In the genomic region with DNA sequence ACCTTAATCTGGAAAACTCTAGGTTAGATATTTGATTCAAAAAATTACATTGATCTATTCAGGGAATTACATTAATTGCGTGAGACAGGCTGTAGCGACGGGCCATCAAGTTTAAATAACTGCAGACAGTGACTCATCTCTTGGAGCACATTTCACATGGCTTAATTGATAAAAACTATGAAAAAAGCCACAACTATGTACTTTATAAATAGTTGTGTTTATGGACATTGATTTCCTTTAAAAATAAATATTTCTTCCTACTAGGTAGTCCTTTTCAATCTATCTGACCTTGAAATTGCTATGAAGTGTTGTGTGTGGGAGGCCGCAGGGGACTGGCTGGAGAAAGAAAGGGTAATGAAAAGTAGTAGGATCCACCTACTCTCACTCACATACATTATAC, we compare ENCODE assay signal across 20 cellular contexts.
A peak's percentile ranks its signal among the peaks of the same experiment; 100 is the strongest.
DNase-seq lines count a peak whose midpoint lies in the region; ATAC-seq and TF ChIP-seq lines count a peak whose summit lies in the region.
"Had no signal": no experiment of that assay in that cellular context is flagged by ENCODE, and none has a peak within 500 bp of the region (broad histone marks: within the 10 kb centered on the region; RNA-seq: fewer than 3 reads in every experiment).

No MANE protein-coding gene starts in this region.

- no peaks in the 10 kb centered on the region for H3K36me3 ChIP-seq in mammary epithelial cell (ENCODE audit: insufficient read depth, low read length)

- TF ChIP-seq CTCF in MCF 10A (IDR thresholded peaks at IDR 0.05; ENCODE audit: unreplicated experiment) (no peak), mammary epithelial cell (conservative IDR thresholded peaks at IDR 0.05 in 1 of 2, IDR thresholded peaks at IDR 0.05 in 1 of 2; ENCODE audit: extremely low read depth in 1 of 2, insufficient read depth in 1 of 2, low read depth in 1 of 2, low read length in 2 of 2) (no peak), glutamatergic neuron (IDR thresholded peaks at IDR 0.05; ENCODE audit: partially characterized antibody, unreplicated experiment) (no peak)

- POLR2A ChIA-PET in MCF 10A (lab: Yijun Ruan, JAX), result interaction anchor here (0.7 kb wide), 1 partner anchor 184 kb away, joined by 3 read pairs; no protein-coding TSS in a partner anchor

- H3K27me3 ChIP-seq in mammary epithelial cell (ENCODE audit: insufficient read depth, low read length), result no peaks in the 10 kb centered on the region

- H3K27ac Mint-ChIP-seq in MCF 10A (ENCODE audit: low read depth, unreplicated experiment), result no peak overlapping the region
- no peak overlapping the region for H3K27ac Mint-ChIP-seq in glutamatergic neuron (ENCODE audit: unreplicated experiment)
- H3K27ac Mint-ChIP-seq: activated CD4-positive, alpha-beta T cell treated with anti-CD3 and anti-CD28 coated beads, Interleukin-2, amount 10 ng/mL, durations not matched to agents 7 days and 5 days; endodermal cell; nephron; type B pancreatic cell had no signal

- WGBS in mammary epithelial cell (ENCODE audit: low coverage, missing lambda C conversion rate), result 89% methylated on average over 4 of the region's 4 CpGs

- H3K9me3 Mint-ChIP-seq in MCF 10A (ENCODE audit: unreplicated experiment) (no peaks in the 10 kb centered on the region), glutamatergic neuron (ENCODE audit: unreplicated experiment) (peaks cover 1% of the 10 kb centered on the region)
- H3K9me3 Mint-ChIP-seq: endodermal cell, nephron, type B pancreatic cell had no signal

- no peak overlapping the region for H3K4me2 ChIP-seq in mammary epithelial cell (ENCODE audit: insufficient read depth, low read depth, low read length)

- no peaks in the 10 kb centered on the region for H3K27me3 Mint-ChIP-seq in MCF 10A (ENCODE audit: insufficient read depth, unreplicated experiment)
- H3K27me3 Mint-ChIP-seq in glutamatergic neuron (ENCODE audit: unreplicated experiment), result peaks cover 3% of the 10 kb centered on the region
- H3K27me3 Mint-ChIP-seq: type B pancreatic cell had no signal

- CTCF ChIA-PET in MCF 10A (lab: Yijun Ruan, JAX) (no interaction called here), mammary epithelial cell (lab: Charles Lee; ENCODE audit: low non-redundant PET) (no interaction called here)

- no peaks in the 10 kb centered on the region for H3K36me3 Mint-ChIP-seq in MCF 10A (ENCODE audit: insufficient read depth, unreplicated experiment)
- no peaks in the 10 kb centered on the region for H3K36me3 Mint-ChIP-seq in glutamatergic neuron (ENCODE audit: unreplicated experiment)
- H3K36me3 Mint-ChIP-seq: type B pancreatic cell had no signal

- no peaks in the 10 kb centered on the region for H3K79me2 ChIP-seq in mammary epithelial cell (ENCODE audit: insufficient read depth, low read length)

- H4K20me1 ChIP-seq in mammary epithelial cell (ENCODE audit: insufficient read depth, low read length), result no peaks in the 10 kb centered on the region

- dilution Hi-C loops in mammary epithelial cell (cut with HindIII; ENCODE audit: low sequenced_read_pairs), result no loop called here

- in situ Hi-C loops in mammary epithelial cell (cut with MboI; ENCODE audit: low sequenced_read_pairs in 2 of 2), result no loop called here

- H3K9ac ChIP-seq in mammary epithelial cell (ENCODE audit: insufficient read depth, low read length), result no peak overlapping the region

- H3K27ac ChIP-seq in mammary epithelial cell (ENCODE audit: insufficient read depth, low read depth, low read length), result no peak overlapping the region
- H3K27ac ChIP-seq: skin epidermis had no signal

- intact Hi-C loops in MCF 10A (cut with micrococcal nuclease) (no loop called here), mammary epithelial cell (cut with micrococcal nuclease) (no loop called here)

- H3K4me3 ChIP-seq in mammary epithelial cell (replicated peaks in 1 of 3; ENCODE audit: insufficient read depth in 1 of 3, low read depth in 2 of 3, low read length in 3 of 3), result no peak overlapping the region
- H3K4me3 ChIP-seq: skin epidermis had no signal

- H3K4me1 ChIP-seq in mammary epithelial cell (ENCODE audit: insufficient read depth, low read length), result no peaks in the 10 kb centered on the region

- no peaks in the 10 kb centered on the region for H3K9me3 ChIP-seq in mammary epithelial cell (replicated peaks; ENCODE audit: insufficient read depth, low read length)

- peak; percentile 0 for DNase-seq in MCF 10A (ENCODE audit: unreplicated experiment)
- no peak for DNase-seq in mammary epithelial cell
- DNase-seq in fibroblast of peridontal ligament (ENCODE audit: extremely low read depth), result peak; percentile 50
- DNase-seq in middle frontal gyrus (ENCODE audit: extremely low spot score, low spot score), result no peak
- no peak for DNase-seq in activated T-cell treated with anti-CD3 and anti-CD28 coated beads, Interleukin-2, amount 50 U/mL, for 48 hours
- DNase-seq in glutamatergic neuron, result no peak
- DNase-seq in NCI-H187 (lab: John Stamatoyannopoulos, UW), result no peak
- DNase-seq: activated CD4-positive, alpha-beta T cell treated with anti-CD3 and anti-CD28 coated beads, Interleukin-2, amount 10 ng/mL, durations not matched to agents 7 days and 5 days; activated CD8-positive, alpha-beta memory T cell treated with anti-CD3 and anti-CD28 coated beads, Interleukin-2, amount 50 U/mL, for 4 hours; activated gamma-delta T cell; aorta; endodermal cell; NCI-H1092 treated with DMSO at 0.1 percent for 48 hours; NCI-H2081 treated with DMSO at 0.1 percent for 48 hours; NCI-H510A treated with DMSO at 0.1 percent for 48 hours; stimulated activated CD4-positive, alpha-beta T cell treated with anti-CD3 and anti-CD28 coated beads, Interleukin-4, amount 100 ng/mL, for 1 hour had no signal

- H3K4me3 Mint-ChIP-seq in MCF 10A (ENCODE audit: unreplicated experiment) (no peak overlapping the region), glutamatergic neuron (ENCODE audit: unreplicated experiment) (no peak overlapping the region)
- H3K4me3 Mint-ChIP-seq: activated CD4-positive, alpha-beta T cell treated with anti-CD3 and anti-CD28 coated beads, Interleukin-2, amount 10 ng/mL, durations not matched to agents 7 days and 5 days; endodermal cell; nephron; type B pancreatic cell had no signal

- H3K4me1 Mint-ChIP-seq in MCF 10A (ENCODE audit: insufficient read depth, unreplicated experiment) (no peaks in the 10 kb centered on the region), glutamatergic neuron (ENCODE audit: low read depth, unreplicated experiment) (peaks cover 9% of the 10 kb centered on the region)
- H3K4me1 Mint-ChIP-seq: activated CD4-positive, alpha-beta T cell treated with anti-CD3 and anti-CD28 coated beads, Interleukin-2, amount 10 ng/mL, durations not matched to agents 7 days and 5 days; nephron had no signal

- ATAC-seq in SK-N-SH treated with all-trans-retinoic acid at 6 μM for 48 hours, result peak; percentile 64

- no peak overlapping the region for H2AFZ ChIP-seq in mammary epithelial cell (ENCODE audit: low read depth, low read length)

- BruUV-seq in MCF 10A (replicated peaks; lab: Mats Ljungman, UMichigan) (no TSS peak), mammary epithelial cell (replicated peaks; lab: Mats Ljungman, UMichigan) (no TSS peak)

TF ChIP-seq in SK-N-SH treated with all-trans-retinoic acid at 6 μM for 48 hours, 23 proteins besides CTCF, POLR2A, EP300 and RAD21:
- TF ChIP-seq TOX (CRISPR knock-in tag; IDR thresholded peaks at IDR 0.05; ENCODE audit: borderline replicate concordance), result 0 out of 2 replicates have a peak, but pooled peaks have one; percentile 48
- TF ChIP-seq ZC3H10 (CRISPR knock-in tag; IDR thresholded peaks at IDR 0.05), result no peak
TF ChIP-seq in SK-N-SH treated with all-trans-retinoic acid at 6 μM for 48 hours: peak in this region for 1.

Comparison
In these comparisons a context has a peak if more than half of its experiments do, and no peak if none do; other contexts are left out.
1. DNase-seq: peak in MCF 10A (single experiment) and fibroblast of peridontal ligament (single experiment); none in mammary epithelial cell (single experiment), middle frontal gyrus (single experiment), activated T-cell treated with anti-CD3 and anti-CD28 coated beads, Interleukin-2, amount 50 U/mL, for 48 hours (0 of 2), glutamatergic neuron (single experiment) and NCI-H187 (0 of 2).